Comparison of ENCODE assay signal across 8 cellular contexts in genomic region chr7:100632951-100633717, GRCh38. TPM values are rescaled to one million over a fixed set of nuclear protein-coding genes. Genes with fewer than 3 reads are reported as not detected.
DNase-seq lines count a peak whose midpoint lies in the region; ATAC-seq and TF ChIP-seq lines count a peak whose summit lies in the region.

No MANE protein-coding gene starts in this region.

- H3K79me2 ChIP-seq in OCI-LY3 (ENCODE audit: low read length), result no peaks in the 10 kb centered on the region

- H4K20me1 ChIP-seq in OCI-LY3 (ENCODE audit: insufficient read depth, low read length), result no peaks in the 10 kb centered on the region

- H3K9ac ChIP-seq in OCI-LY3 (ENCODE audit: low read length), result peak overlapping the region; percentile 96

- peak overlapping the region; percentile 89 for H2AFZ ChIP-seq in OCI-LY3 (ENCODE audit: low read depth, low read length)

- in situ Hi-C loops in HAP-1 (cut with MboI; ENCODE audit: low sequenced_read_pairs), result no loop called here

- intact Hi-C loops in left cardiac atrium (cut with DNase I) (no loop called here), sciatic nerve (cut with DNase I) (no loop called here)

- H3K4me1 ChIP-seq in HAP-1 (peaks cover 10% of the 10 kb centered on the region), OCI-LY3 (ENCODE audit: low read length) (peaks cover 5% of the 10 kb centered on the region)

- DNase-seq in DMS153 (lab: John Stamatoyannopoulos, UW) (peak; percentile 39), HAP-1 (ENCODE audit: low spot score in 2 of 2) (peak; percentile 42 to 85), left cardiac atrium (peak; percentile 55), sciatic nerve (ENCODE audit: low spot score) (no peak), HCEC 1CT (no peak)
- DNase-seq in activated effector memory CD4-positive, alpha-beta T cell treated with anti-CD3 and anti-CD28 coated beads, Interleukin-2, amount 50 U/mL, for 16 hours, result peak; percentile 87

- peak; percentile 38 for TF ChIP-seq CTCF in OCI-LY3 (IDR thresholded peaks at IDR 0.05; ENCODE audit: low read depth, low read length)

- no peaks in the 10 kb centered on the region for H3K9me3 ChIP-seq in HAP-1
- H3K9me3 ChIP-seq in OCI-LY3 (ENCODE audit: insufficient read depth, low read length), result no peaks in the 10 kb centered on the region

- H3K27ac ChIP-seq in OCI-LY3 (ENCODE audit: low read length), result peak overlapping the region; percentile 31

- ATAC-seq in left cardiac atrium (peak; percentile 70 to 78), sciatic nerve (peak; percentile 61), HG02610 (IDR thresholded peaks at IDR 0.05; ENCODE audit: unreplicated experiment) (no peak)

- H3K4me2 ChIP-seq in OCI-LY3 (ENCODE audit: low read length), result peak overlapping the region; percentile 95

- H3K4me3 ChIP-seq in HAP-1 (peak overlapping the region; percentile 38), OCI-LY3 (ENCODE audit: low read length) (peak overlapping the region; percentile 91)

- H3K36me3 ChIP-seq in HAP-1 (replicated peaks) (no peaks in the 10 kb centered on the region), OCI-LY3 (replicated peaks; ENCODE audit: low read depth, low read length) (no peaks in the 10 kb centered on the region)

- H3K27me3 ChIP-seq in HAP-1 (ENCODE audit: low read depth) (no peaks in the 10 kb centered on the region), OCI-LY3 (ENCODE audit: low read depth, low read length) (no peaks in the 10 kb centered on the region)

RNA-seq across cellular contexts. Expression of gene TFR2, which starts 8.2 kb away (rescaled TPM):
- total RNA-seq in left cardiac atrium (under 1 TPM; 0.29 to 0.79 TPM), sciatic nerve (1.2 TPM)

RNA-seq across cellular contexts. Expression of gene MOSPD3, which starts 20.8 kb away (rescaled TPM):
- 10 to 100 TPM; 11.0 to 13.3 TPM for total RNA-seq in left cardiac atrium
- total RNA-seq in sciatic nerve, result 23.0 TPM

RNA-seq across cellular contexts. Expression of gene ACTL6B, which starts 23.1 kb away (rescaled TPM):
- total RNA-seq in left cardiac atrium (not detected), sciatic nerve (not detected)

RNA-seq across cellular contexts. Expression of gene PCOLCE, which starts 31.0 kb away (rescaled TPM):
- total RNA-seq in left cardiac atrium (10 to 100 TPM; 51.8 to 96.5 TPM), sciatic nerve (138 TPM)

RNA-seq across cellular contexts. Expression of gene GNB2, which starts 40.4 kb away (rescaled TPM):
- total RNA-seq in left cardiac atrium (100 to 1,000 TPM; 125 to 153 TPM), sciatic nerve (179 TPM)

Comparison
In these comparisons a context has a peak if more than half of its experiments do, and no peak if none do; other contexts are left out.
1. DNase-seq: peak in DMS153 (single experiment), HAP-1 (2 of 2), activated effector memory CD4-positive, alpha-beta T cell treated with anti-CD3 and anti-CD28 coated beads, Interleukin-2, amount 50 U/mL, for 16 hours (single experiment) and left cardiac atrium (single experiment); none in sciatic nerve (single experiment) and HCEC 1CT (single experiment).